1 cellular context compared by ENCODE assay signal in the genomic region with DNA sequence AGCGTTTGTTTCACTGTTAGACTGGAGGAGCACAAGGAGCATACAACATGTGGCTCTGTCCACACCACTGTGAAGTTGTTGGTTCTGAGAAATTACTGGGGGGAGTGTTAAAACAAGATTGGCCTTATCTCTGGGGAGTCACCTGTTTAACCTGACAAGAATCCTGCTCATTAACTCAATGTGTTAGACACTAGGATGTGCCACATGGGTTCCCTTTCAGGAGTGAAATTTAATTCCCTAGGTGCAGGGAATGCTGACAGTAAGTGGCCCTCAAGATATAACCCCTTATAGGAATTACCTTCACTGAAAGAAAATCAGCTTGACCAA.
TF ChIP-seq lines count a peak whose summit lies in the region.

No MANE protein-coding gene starts in this region.

TF ChIP-seq in K562, 482 proteins besides CTCF, POLR2A, EP300 and RAD21 (continued from another document and continues in another):
- TF ChIP-seq MTA2 (IDR thresholded peaks at IDR 0.05; ENCODE audit: low read depth), result peak; percentile 84
- TF ChIP-seq BCL6 (CRISPR knock-in tag; IDR thresholded peaks at IDR 0.05), result no peak
- TF ChIP-seq KLF16 (IDR thresholded peaks at IDR 0.05), result 0 out of 2 replicates have a peak, but pooled peaks have one; percentile 13
- peak; percentile 94 for TF ChIP-seq TCF3 (CRISPR knock-in tag; IDR thresholded peaks at IDR 0.05)
- peak in 1 of 2 experiments; percentile 22; a peak in 1 of 4 replicates for TF ChIP-seq FOXK2 (conservative IDR thresholded peaks at IDR 0.05 in 1 of 2, IDR thresholded peaks at IDR 0.05 in 1 of 2; ENCODE audit: low read depth in 2 of 2)
- TF ChIP-seq MNT (conservative IDR thresholded peaks at IDR 0.05), result peak in 1 of 2 experiments; percentile 73; a peak in 3 of 4 replicates
- peak; percentile 68 for TF ChIP-seq SMARCE1 (IDR thresholded peaks at IDR 0.05)
- TF ChIP-seq, protein P1, sequence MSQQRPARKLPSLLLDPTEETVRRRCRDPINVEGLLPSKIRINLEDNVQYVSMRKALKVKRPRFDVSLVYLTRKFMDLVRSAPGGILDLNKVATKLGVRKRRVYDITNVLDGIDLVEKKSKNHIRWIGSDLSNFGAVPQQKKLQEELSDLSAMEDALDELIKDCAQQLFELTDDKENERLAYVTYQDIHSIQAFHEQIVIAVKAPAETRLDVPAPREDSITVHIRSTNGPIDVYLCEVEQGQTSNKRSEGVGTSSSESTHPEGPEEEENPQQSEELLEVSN (IDR thresholded peaks at IDR 0.05; ENCODE audit: borderline replicate concordance in 1 of 2, extremely low read depth in 1 of 2, insufficient read depth in 1 of 2, insufficient read length in 1 of 2, low read depth in 1 of 2, low read length in 1 of 2, poor library complexity in 1 of 2, severe bottlenecking in 1 of 2), result peak in 1 of 2 experiments; percentile 57
- 0 out of 2 replicates have a peak, but pooled peaks have one; percentile 21 for TF ChIP-seq KHSRP (IDR thresholded peaks at IDR 0.05)
- no peak for TF ChIP-seq ZNF655 (CRISPR knock-in tag; IDR thresholded peaks at IDR 0.05)
- peak; percentile 69 for TF ChIP-seq POLR2AphosphoS5 (IDR thresholded peaks at IDR 0.05; ENCODE audit: control insufficient read depth, insufficient read depth, low read depth, low read length)
- peak; percentile 34; the same call in 1 of the 2 replicates for TF ChIP-seq BHLHE40 (IDR thresholded peaks at IDR 0.05; ENCODE audit: low read length)
- peak in 1 of 2 experiments; percentile 49; a peak in 1 of 4 replicates for TF ChIP-seq TRIM24 (IDR thresholded peaks at IDR 0.05)
- TF ChIP-seq PRDM10 (IDR thresholded peaks at IDR 0.05; ENCODE audit: partially characterized antibody), result peak; percentile 67
- TF ChIP-seq DPF2 (IDR thresholded peaks at IDR 0.05), result peak; percentile 84
- peak; percentile 65 for TF ChIP-seq PML (IDR thresholded peaks at IDR 0.05; ENCODE audit: low read length)
- TF ChIP-seq, protein P2, sequence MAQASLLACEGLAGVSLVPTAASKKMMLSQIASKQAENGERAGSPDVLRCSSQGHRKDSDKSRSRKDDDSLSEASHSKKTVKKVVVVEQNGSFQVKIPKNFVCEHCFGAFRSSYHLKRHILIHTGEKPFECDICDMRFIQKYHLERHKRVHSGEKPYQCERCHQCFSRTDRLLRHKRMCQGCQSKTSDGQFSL (CRISPR knock-in tag; IDR thresholded peaks at IDR 0.05), result no peak
- TF ChIP-seq, protein P2 (tag; IDR thresholded peaks at IDR 0.05), result no peak
- TF ChIP-seq MYC (IDR thresholded peaks at IDR 0.05; ENCODE audit: low read depth, low read length), result peak; percentile 52
- no peak for TF ChIP-seq MYC (CRISPR knock-in tag; IDR thresholded peaks at IDR 0.05; ENCODE audit: borderline replicate concordance, low read depth)
- TF ChIP-seq GATA2 (CRISPR knock-in tag; IDR thresholded peaks at IDR 0.05), result peak; percentile 82
- TF ChIP-seq NCOR1 (IDR thresholded peaks at IDR 0.05), result peak; percentile 83
- no peak for TF ChIP-seq ZNF263 (CRISPR knock-in tag; IDR thresholded peaks at IDR 0.05; ENCODE audit: borderline replicate concordance)
- peak; percentile 71 for TF ChIP-seq MEIS2 (IDR thresholded peaks at IDR 0.05; ENCODE audit: partially characterized antibody)
- TF ChIP-seq ZSCAN32 (CRISPR knock-in tag; IDR thresholded peaks at IDR 0.05), result no peak
- peak; percentile 52; the same call in 1 of the 2 replicates for TF ChIP-seq SOX6 (IDR thresholded peaks at IDR 0.05)
- TF ChIP-seq STAT5A (IDR thresholded peaks at IDR 0.05; ENCODE audit: borderline replicate concordance, low read length), result peak; percentile 84
- peak in 1 of 2 experiments; percentile 75; a peak in 2 of 4 replicates for TF ChIP-seq HDAC1 (IDR thresholded peaks at IDR 0.05)
- TF ChIP-seq KDM1A (IDR thresholded peaks at IDR 0.05), result peak; percentile 51 to 62; a peak in 3 of 4 replicates
- 0 out of 2 replicates have a peak, but pooled peaks have one; percentile 5 for TF ChIP-seq PKNOX1 (IDR thresholded peaks at IDR 0.05)
- TF ChIP-seq TEAD4 (IDR thresholded peaks at IDR 0.05; ENCODE audit: low read length), result peak; percentile 91
- TF ChIP-seq TEAD4 (CRISPR knock-in tag; IDR thresholded peaks at IDR 0.05; ENCODE audit: borderline replicate concordance), result no peak
- peak; percentile 64; the same call in 1 of the 2 replicates for TF ChIP-seq NFIC (IDR thresholded peaks at IDR 0.05)
- peak; percentile 93 for TF ChIP-seq TAL1 (IDR thresholded peaks at IDR 0.05)
- TF ChIP-seq CCNT2 (IDR thresholded peaks at IDR 0.05; ENCODE audit: borderline replicate concordance, extremely low read depth, insufficient read length, low read depth, low read length), result peak; percentile 57
- TF ChIP-seq, protein P3, sequence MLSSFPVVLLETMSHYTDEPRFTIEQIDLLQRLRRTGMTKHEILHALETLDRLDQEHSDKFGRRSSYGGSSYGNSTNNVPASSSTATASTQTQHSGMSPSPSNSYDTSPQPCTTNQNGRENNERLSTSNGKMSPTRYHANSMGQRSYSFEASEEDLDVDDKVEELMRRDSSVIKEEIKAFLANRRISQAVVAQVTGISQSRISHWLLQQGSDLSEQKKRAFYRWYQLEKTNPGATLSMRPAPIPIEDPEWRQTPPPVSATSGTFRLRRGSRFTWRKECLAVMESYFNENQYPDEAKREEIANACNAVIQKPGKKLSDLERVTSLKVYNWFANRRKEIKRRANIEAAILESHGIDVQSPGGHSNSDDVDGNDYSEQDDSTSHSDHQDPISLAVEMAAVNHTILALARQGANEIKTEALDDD (IDR thresholded peaks at IDR 0.05), result peak; percentile 31; the same call in 1 of the 2 replicates
- TF ChIP-seq L3MBTL2 (IDR thresholded peaks at IDR 0.05), result peak; percentile 43
- TF ChIP-seq LEF1 (IDR thresholded peaks at IDR 0.05), result peak; percentile 70
- TF ChIP-seq CBFA2T3 (IDR thresholded peaks at IDR 0.05), result peak; percentile 93
- TF ChIP-seq CBX8 (IDR thresholded peaks at IDR 0.05; ENCODE audit: borderline replicate concordance, extremely low read depth, low read depth, low read length, poor library complexity, severe bottlenecking), result no peak
- TF ChIP-seq MTA3 (IDR thresholded peaks at IDR 0.05; ENCODE audit: borderline replicate concordance), result no peak
- no peak for TF ChIP-seq LARP7 (IDR thresholded peaks at IDR 0.05)
- peak; percentile 45; the same call in 1 of the 2 replicates for TF ChIP-seq GATAD2A (IDR thresholded peaks at IDR 0.05)
- TF ChIP-seq STAG1 (CRISPR knock-in tag; IDR thresholded peaks at IDR 0.05; ENCODE audit: borderline replicate concordance), result no peak
- TF ChIP-seq MECOM (CRISPR knock-in tag; IDR thresholded peaks at IDR 0.05), result 0 out of 2 replicates have a peak, but pooled peaks have one; percentile 60
- TF ChIP-seq FOXM1 (IDR thresholded peaks at IDR 0.05; ENCODE audit: low read depth), result peak; percentile 59; the same call in 1 of the 2 replicates
- TF ChIP-seq FOXM1 (CRISPR knock-in tag; IDR thresholded peaks at IDR 0.05; ENCODE audit: low read depth), result no peak
- TF ChIP-seq CTBP1 (IDR thresholded peaks at IDR 0.05; ENCODE audit: borderline replicate concordance), result peak; percentile 53; the same call in 1 of the 2 replicates
- peak in 1 of 2 experiments; percentile 64; a peak in 2 of 4 replicates for TF ChIP-seq TBL1XR1 (IDR thresholded peaks at IDR 0.05; ENCODE audit: low read length in 2 of 2)
- TF ChIP-seq ARID1B (IDR thresholded peaks at IDR 0.05), result peak; percentile 94
- TF ChIP-seq ZEB2 (IDR thresholded peaks at IDR 0.05), result peak; percentile 61; the same call in 1 of the 2 replicates
- peak; percentile 80 for TF ChIP-seq SMARCA4 (IDR thresholded peaks at IDR 0.05)
- TF ChIP-seq, protein P4, sequence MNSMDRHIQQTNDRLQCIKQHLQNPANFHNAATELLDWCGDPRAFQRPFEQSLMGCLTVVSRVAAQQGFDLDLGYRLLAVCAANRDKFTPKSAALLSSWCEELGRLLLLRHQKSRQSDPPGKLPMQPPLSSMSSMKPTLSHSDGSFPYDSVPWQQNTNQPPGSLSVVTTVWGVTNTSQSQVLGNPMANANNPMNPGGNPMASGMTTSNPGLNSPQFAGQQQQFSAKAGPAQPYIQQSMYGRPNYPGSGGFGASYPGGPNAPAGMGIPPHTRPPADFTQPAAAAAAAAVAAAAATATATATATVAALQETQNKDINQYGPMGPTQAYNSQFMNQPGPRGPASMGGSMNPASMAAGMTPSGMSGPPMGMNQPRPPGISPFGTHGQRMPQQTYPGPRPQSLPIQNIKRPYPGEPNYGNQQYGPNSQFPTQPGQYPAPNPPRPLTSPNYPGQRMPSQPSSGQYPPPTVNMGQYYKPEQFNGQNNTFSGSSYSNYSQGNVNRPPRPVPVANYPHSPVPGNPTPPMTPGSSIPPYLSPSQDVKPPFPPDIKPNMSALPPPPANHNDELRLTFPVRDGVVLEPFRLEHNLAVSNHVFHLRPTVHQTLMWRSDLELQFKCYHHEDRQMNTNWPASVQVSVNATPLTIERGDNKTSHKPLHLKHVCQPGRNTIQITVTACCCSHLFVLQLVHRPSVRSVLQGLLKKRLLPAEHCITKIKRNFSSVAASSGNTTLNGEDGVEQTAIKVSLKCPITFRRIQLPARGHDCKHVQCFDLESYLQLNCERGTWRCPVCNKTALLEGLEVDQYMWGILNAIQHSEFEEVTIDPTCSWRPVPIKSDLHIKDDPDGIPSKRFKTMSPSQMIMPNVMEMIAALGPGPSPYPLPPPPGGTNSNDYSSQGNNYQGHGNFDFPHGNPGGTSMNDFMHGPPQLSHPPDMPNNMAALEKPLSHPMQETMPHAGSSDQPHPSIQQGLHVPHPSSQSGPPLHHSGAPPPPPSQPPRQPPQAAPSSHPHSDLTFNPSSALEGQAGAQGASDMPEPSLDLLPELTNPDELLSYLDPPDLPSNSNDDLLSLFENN (IDR thresholded peaks at IDR 0.05; ENCODE audit: low read depth in 2 of 2, low read length in 2 of 2), result 0 out of 4 replicates have a peak, but pooled peaks of 1 of the 2 experiments have one; percentile 40
- TF ChIP-seq PHB (CRISPR knock-in tag; IDR thresholded peaks at IDR 0.05), result no peak
- peak; percentile 88 for TF ChIP-seq CBFA2T2 (conservative IDR thresholded peaks at IDR 0.05)
- 0 out of 2 replicates have a peak, but pooled peaks have one; percentile 21 for TF ChIP-seq HES1 (IDR thresholded peaks at IDR 0.05; ENCODE audit: low read depth)
